18 cellular contexts compared by ENCODE assay signal in the genomic region with DNA sequence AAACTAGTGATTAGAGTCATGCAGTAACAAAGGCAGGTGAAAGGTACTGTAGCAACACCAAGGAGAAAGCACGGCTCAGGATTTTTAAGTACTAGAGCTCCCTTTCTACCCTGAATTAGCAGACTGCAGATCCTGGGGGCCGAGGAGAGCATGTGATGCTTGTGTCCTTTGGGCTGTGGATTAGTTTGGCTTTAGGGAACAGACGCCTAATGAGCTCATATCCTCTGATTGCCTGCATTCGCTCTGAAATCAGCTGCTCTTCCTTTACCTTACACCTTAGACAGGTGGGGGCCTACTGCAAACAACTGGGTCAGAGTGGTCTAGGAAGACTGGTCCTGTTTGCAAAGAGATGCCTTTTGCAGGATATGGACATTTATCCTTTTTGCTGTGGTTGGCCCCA. TPM values are rescaled to one million over a fixed set of nuclear protein-coding genes. Genes with fewer than 3 reads are reported as not detected.
A peak's percentile ranks its signal among the peaks of the same experiment; 100 is the strongest.
DNase-seq lines count a peak whose midpoint lies in the region; FAIRE-seq and TF ChIP-seq lines count a peak whose summit lies in the region.
"Had no signal": no experiment of that assay in that cellular context is flagged by ENCODE, and none has a peak within 500 bp of the region (broad histone marks: within the 10 kb centered on the region; RNA-seq: fewer than 3 reads in every experiment).

No MANE protein-coding gene starts in this region.

- H2AFZ ChIP-seq in astrocyte (ENCODE audit: low read depth, low read length), result no peak overlapping the region

- H3K4me3 Mint-ChIP-seq in CD8-positive, alpha-beta memory T cell, result peak overlapping the region in 5 of 7 donors; percentile 23 to 90 (median 58)
- H3K4me3 Mint-ChIP-seq in astrocyte (ENCODE audit: unreplicated experiment), result peak overlapping the region; percentile 96

- H3K9ac ChIP-seq in astrocyte (ENCODE audit: low read length) (no peak overlapping the region), mucosa of stomach (ENCODE audit: low read length) (peak overlapping the region; percentile 13)

- no peak for DNase-seq in CD8-positive, alpha-beta memory T cell
- peak; percentile 88 for DNase-seq in NCI-H82 (lab: John Stamatoyannopoulos, UW)
- no peak for DNase-seq in astrocyte (ENCODE audit: low read depth)
- DNase-seq in GM13976 (ENCODE audit: low spot score), result no peak
- DNase-seq in GM10266 (ENCODE audit: extremely low spot score), result no peak
- no peak for DNase-seq in activated CD4-positive, alpha-beta T cell treated with anti-CD3 and anti-CD28 coated beads for 1 hour
- no peak for DNase-seq in H4 (ENCODE audit: low spot score)
- DNase-seq: CD8-positive, alpha-beta T cell; H9; NCI-H1436; NCI-H2029 treated with DMSO at 0.1 percent for 48 hours; NCI-H510A; NK-92 treated with Interleukin-12 subunit alpha and Interleukin-12 subunit beta, amount 100 ng/mL, for 24 hours; Right ventricle myocardium superior had no signal

- no peak overlapping the region for H3K4me3 ChIP-seq in CD8-positive, alpha-beta memory T cell (ENCODE audit: low read length)
- H3K4me3 ChIP-seq in astrocyte (ENCODE audit: insufficient read depth, low read depth, low read length), result no peak overlapping the region
- no peak overlapping the region for H3K4me3 ChIP-seq in mucosa of stomach (ENCODE audit: low read length)

- FAIRE-seq in astrocyte (lab: Jason Lieb, UNC), result no peak

- no peak overlapping the region for H3K4me2 ChIP-seq in astrocyte (ENCODE audit: low read length)

- POLR2A ChIA-PET in CD8-positive, alpha-beta memory T cell (lab: Charles Lee), result interaction anchor here (0.7 kb wide), 1 partner anchor 223 kb away, joined by 12 read pairs; no protein-coding TSS in a partner anchor

- no peak overlapping the region for H3K27ac ChIP-seq in CD8-positive, alpha-beta memory T cell (ENCODE audit: low read depth, low read length)
- no peak overlapping the region for H3K27ac ChIP-seq in astrocyte (ENCODE audit: low read depth, low read length)

- peaks cover 4% of the 10 kb centered on the region for H3K79me2 ChIP-seq in astrocyte (ENCODE audit: insufficient read depth, low read length)

- in situ Hi-C loops in GM13976 (cut with MboI; ENCODE audit: low sequenced_read_pairs, unreplicated experiment), result no loop called here

- peaks cover 29 to 39% (median 38%) of the 10 kb centered on the region in 3 donors for H3K4me1 Mint-ChIP-seq in CD8-positive, alpha-beta memory T cell
- peaks cover 12% of the 10 kb centered on the region for H3K4me1 Mint-ChIP-seq in astrocyte (ENCODE audit: low read depth, unreplicated experiment)

- H3K9me3 Mint-ChIP-seq in CD8-positive, alpha-beta memory T cell, result no peaks in the 10 kb centered on the region
- H3K9me3 Mint-ChIP-seq in astrocyte (ENCODE audit: unreplicated experiment), result peaks cover 2% of the 10 kb centered on the region
- H3K9me3 Mint-ChIP-seq: CD8-positive, alpha-beta T cell; H9; IgD-negative memory B cell had no signal

- H3K27ac Mint-ChIP-seq in CD8-positive, alpha-beta memory T cell, result peak overlapping the region in 5 of 8 donors; percentile 57 to 95 (median 78)
- H3K27ac Mint-ChIP-seq in astrocyte (ENCODE audit: unreplicated experiment), result no peak overlapping the region
- H3K27ac Mint-ChIP-seq: B cell, H9 had no signal

- TF ChIP-seq CTCF in astrocyte (IDR thresholded peaks at IDR 0.05; ENCODE audit: insufficient read depth, low read depth, low read length) (no peak), GM13976 (IDR thresholded peaks at IDR 0.05; ENCODE audit: borderline replicate concordance, control extremely low read depth, extremely low read depth, insufficient read depth, missing control alignments) (no peak), GM10266 (IDR thresholded peaks at IDR 0.05; ENCODE audit: control insufficient read depth, insufficient read depth, low read depth, missing control alignments) (no peak)

- peaks cover 16% of the 10 kb centered on the region for H4K20me1 ChIP-seq in astrocyte (ENCODE audit: insufficient read depth, low read length)

- H3K27me3 ChIP-seq in CD8-positive, alpha-beta memory T cell (ENCODE audit: insufficient read depth, low read length, poor library complexity, severe bottlenecking), result no peaks in the 10 kb centered on the region
- H3K27me3 ChIP-seq in astrocyte (ENCODE audit: insufficient read depth, low read length) (no peaks in the 10 kb centered on the region), mucosa of stomach (ENCODE audit: control insufficient read depth, insufficient read depth, low read length) (no peaks in the 10 kb centered on the region)

- H3K27me3 Mint-ChIP-seq in CD8-positive, alpha-beta memory T cell, result peaks cover 0 to 2% of the 10 kb centered on the region in 2 donors
- H3K27me3 Mint-ChIP-seq in astrocyte (ENCODE audit: low read depth, unreplicated experiment), result no peaks in the 10 kb centered on the region
- H3K27me3 Mint-ChIP-seq: IgD-negative memory B cell had no signal

- H3K36me3 ChIP-seq in CD8-positive, alpha-beta memory T cell (ENCODE audit: insufficient read depth, low read length), result peaks cover 21% of the 10 kb centered on the region
- peaks cover 2% of the 10 kb centered on the region for H3K36me3 ChIP-seq in astrocyte (ENCODE audit: insufficient read depth, low read length)
- no peaks in the 10 kb centered on the region for H3K36me3 ChIP-seq in mucosa of stomach (ENCODE audit: control insufficient read depth, insufficient read depth, low read length)

- CTCF ChIA-PET in CD8-positive, alpha-beta memory T cell (lab: Charles Lee), result interaction anchor here (1.0 to 4.1 kb wide), 7 partner anchors 8 to 96 kb away, joined by 3 to 26 read pairs (median 4); no protein-coding TSS in a partner anchor

- peaks cover 0 to 48% (median 13%) of the 10 kb centered on the region in 3 donors for H3K36me3 Mint-ChIP-seq in CD8-positive, alpha-beta memory T cell
- H3K36me3 Mint-ChIP-seq in astrocyte (ENCODE audit: low read depth, unreplicated experiment), result peaks cover 17% of the 10 kb centered on the region

- peaks cover 26% of the 10 kb centered on the region for H3K4me1 ChIP-seq in CD8-positive, alpha-beta memory T cell (ENCODE audit: insufficient read depth, low read length)
- H3K4me1 ChIP-seq in astrocyte (ENCODE audit: insufficient read depth, low read length) (peaks cover 16% of the 10 kb centered on the region), mucosa of stomach (ENCODE audit: control insufficient read depth, insufficient read depth, low read length) (peaks cover 24% of the 10 kb centered on the region)

- H3K9me3 ChIP-seq in CD8-positive, alpha-beta memory T cell (ENCODE audit: low read length), result no peaks in the 10 kb centered on the region
- H3K9me3 ChIP-seq in astrocyte (ENCODE audit: insufficient read depth, low read depth, low read length) (no peaks in the 10 kb centered on the region), mucosa of stomach (ENCODE audit: control insufficient read depth, low read length) (no peaks in the 10 kb centered on the region)

RNA-seq across cellular contexts. Expression of a gene that starts 2.2 kb away (rescaled TPM):
- total RNA-seq in CD8-positive, alpha-beta memory T cell, result 10 to 100 TPM; 24.7 to 29.7 TPM
- 40.6 TPM for polyA plus RNA-seq in CD8-positive, alpha-beta memory T cell
- total RNA-seq in astrocyte, result 43.3 and 43.6 TPM in 2 replicates
- 24.4 and 27.2 TPM in 2 replicates for total RNA-seq in H4 (2014; rRNA removed; shearing (Covaris generic))

RNA-seq across cellular contexts. Expression of a gene that starts 11.4 kb away (rescaled TPM):
- total RNA-seq in CD8-positive, alpha-beta memory T cell, result 10 to 100 TPM; 16.7 to 18.3 TPM
- polyA plus RNA-seq in CD8-positive, alpha-beta memory T cell, result 7.2 TPM
- total RNA-seq in astrocyte, result 18.3 and 20.8 TPM in 2 replicates
- 7.3 and 10.7 TPM in 2 replicates for total RNA-seq in H4 (2014; rRNA removed; shearing (Covaris generic))

RNA-seq across cellular contexts. Expression of a gene that starts 18.0 kb away (rescaled TPM):
- 1 to 10 TPM; 1.4 to 1.9 TPM for total RNA-seq in CD8-positive, alpha-beta memory T cell
- polyA plus RNA-seq in CD8-positive, alpha-beta memory T cell, result not detected
- total RNA-seq in astrocyte, result 16.8 and 24.5 TPM in 2 replicates
- 8.5 and 11.7 TPM in 2 replicates for total RNA-seq in H4 (2014; rRNA removed; shearing (Covaris generic))
- total RNA-seq: B cell had no signal
- polyA plus RNA-seq: IgD-negative memory B cell had no signal

RNA-seq across cellular contexts. Expression of a gene that starts 39.8 kb away (rescaled TPM):
- 1 to 10 TPM; 2.9 to 4.1 TPM for total RNA-seq in CD8-positive, alpha-beta memory T cell
- not detected for polyA plus RNA-seq in CD8-positive, alpha-beta memory T cell
- 2.5 and 2.6 TPM in 2 replicates for total RNA-seq in astrocyte
- total RNA-seq in H4 (2014; rRNA removed; shearing (Covaris generic)), result 64.3 and 77.3 TPM in 2 replicates
- total RNA-seq: CD8-positive, alpha-beta T cell had no signal
- polyA plus RNA-seq: IgD-negative memory B cell had no signal

RNA-seq across cellular contexts. Expression of a gene that starts 43.3 kb away (rescaled TPM):
- 1 to 10 TPM; 1.8 to 2.1 TPM for total RNA-seq in CD8-positive, alpha-beta memory T cell
- 0.12 TPM for polyA plus RNA-seq in CD8-positive, alpha-beta memory T cell
- total RNA-seq in astrocyte, result 7.2 and 8.6 TPM in 2 replicates
- 0.27 TPM in 1 of 2 replicates, not detected in the other for total RNA-seq in H4 (2014; rRNA removed; shearing (Covaris generic))
- total RNA-seq: LHCN-M2 had no signal
- polyA plus RNA-seq: IgD-negative memory B cell had no signal
